Comparison of ENCODE assay signal across 8 cellular contexts in genomic region chr11:67429038-67429668, GRCh38. TPM values are rescaled to one million over a fixed set of nuclear protein-coding genes. Genes with fewer than 3 reads are reported as not detected.
DNase-seq lines count a peak whose midpoint lies in the region; TF ChIP-seq lines count a peak whose summit lies in the region.

No MANE protein-coding gene starts in this region.

- intact Hi-C loops in PC-9 (cut with micrococcal nuclease; ENCODE audit: unreplicated experiment), result no loop called here

- H3K4me2 ChIP-seq in PC-9, result peak overlapping the region; percentile 98

- peak overlapping the region; percentile 93 to 99 (median 98) for H3K27ac Mint-ChIP-seq in CD8-positive, alpha-beta memory T cell
- H3K27ac Mint-ChIP-seq in osteocyte (ENCODE audit: unreplicated experiment), result peak overlapping the region; percentile 88

- POLR2A ChIA-PET in CD8-positive, alpha-beta memory T cell (lab: Charles Lee), result interaction anchor here (0.5 to 3.6 kb wide), 12 partner anchors 9 to 144 kb away, joined by 3 to 39 read pairs (median 7); partner anchors contain the start of genes CABP4, PITPNM1, PPP1CA and PTPRCAP
- POLR2A ChIA-PET in PC-9 (lab: Charles Lee; ENCODE audit: unreplicated experiment), result interaction anchor here (0.6 kb wide), 1 partner anchor 44 kb away, joined by 3 read pairs; no protein-coding TSS in a partner anchor

- H3F3A ChIP-seq in PC-9 (ENCODE audit: insufficient read depth, low read depth), result peaks cover 31% of the 10 kb centered on the region; the same call in 1 of the 2 replicates

- BruUV-seq in PC-9 (replicated peaks; lab: Mats Ljungman, UMichigan), result no TSS peak

- H3K79me2 ChIP-seq in PC-9 (ENCODE audit: low read depth), result peaks cover 21% of the 10 kb centered on the region

- CTCF ChIA-PET in CD8-positive, alpha-beta memory T cell (lab: Charles Lee), result interaction anchor here (1.0 to 2.8 kb wide), 8 partner anchors 8 to 167 kb away, joined by 3 to 18 read pairs (median 4); partner anchors contain the start of genes PPP1CA, PTPRCAP and TBC1D10C
- CTCF ChIA-PET in PC-9 (lab: Charles Lee), result interaction anchor here (0.6 kb wide), 3 partner anchors 43 to 76 kb away, joined by 3 to 5 read pairs (median 5); no protein-coding TSS in a partner anchor

- H3K4me3 Mint-ChIP-seq in CD8-positive, alpha-beta memory T cell, result peak overlapping the region; percentile 94 to 100 (median 99)
- peak overlapping the region; percentile 90 for H3K4me3 Mint-ChIP-seq in osteocyte (ENCODE audit: unreplicated experiment)

- H3K36me3 ChIP-seq in CD8-positive, alpha-beta memory T cell (ENCODE audit: insufficient read depth, low read length), result peaks cover 14% of the 10 kb centered on the region
- H3K36me3 ChIP-seq in PC-9 (ENCODE audit: low read depth), result no peaks in the 10 kb centered on the region

- H3K4me1 Mint-ChIP-seq in CD8-positive, alpha-beta memory T cell, result peaks cover 33 to 69% (median 38%) of the 10 kb centered on the region in 3 donors
- H3K4me1 Mint-ChIP-seq in osteocyte (ENCODE audit: unreplicated experiment), result peaks cover 5% of the 10 kb centered on the region

- no peaks in the 10 kb centered on the region for H3K27me3 ChIP-seq in CD8-positive, alpha-beta memory T cell (ENCODE audit: insufficient read depth, low read length, poor library complexity, severe bottlenecking)
- H3K27me3 ChIP-seq in PC-9 (ENCODE audit: insufficient read depth, low read depth), result no peaks in the 10 kb centered on the region

- no peaks in the 10 kb centered on the region for H3K9me3 Mint-ChIP-seq in CD8-positive, alpha-beta memory T cell
- no peaks in the 10 kb centered on the region for H3K9me3 Mint-ChIP-seq in osteocyte (ENCODE audit: unreplicated experiment)

- peak overlapping the region; percentile 91 for H3K27ac ChIP-seq in CD8-positive, alpha-beta memory T cell (ENCODE audit: low read depth, low read length)
- no peak overlapping the region for H3K27ac ChIP-seq in PC-9

- no peaks in the 10 kb centered on the region; the same call in 1 of the 2 replicates for H4K20me1 ChIP-seq in PC-9 (ENCODE audit: insufficient read depth)

- DNase-seq in CD8-positive, alpha-beta memory T cell, result no peak
- DNase-seq in PC-9, result no peak
- DNase-seq in epithelial cell of proximal tubule (ENCODE audit: low read depth), result no peak
- DNase-seq in osteocyte (ENCODE audit: extremely low spot score, unreplicated experiment), result no peak
- no peak for DNase-seq in NCI-H1417 (lab: John Stamatoyannopoulos, UW)
- no peak for DNase-seq in SK-N-DZ (ENCODE audit: low spot score)
- no peak for DNase-seq in middle frontal gyrus (ENCODE audit: extremely low spot score, low spot score)
- no peak for DNase-seq in stimulated activated CD4-positive, alpha-beta T cell treated with anti-CD3 and anti-CD28 coated beads, Interleukin-2, amount 100 ng/mL, for 24 hours

- TF ChIP-seq CTCF in PC-9 (conservative IDR thresholded peaks at IDR 0.05), result no peak
- no peak for TF ChIP-seq CTCF in epithelial cell of proximal tubule (conservative IDR thresholded peaks at IDR 0.05; ENCODE audit: low read depth, low read length)
- TF ChIP-seq CTCF in osteocyte (IDR thresholded peaks at IDR 0.05), result no peak

- peaks cover 0 to 39% (median 2%) of the 10 kb centered on the region in 3 donors for H3K36me3 Mint-ChIP-seq in CD8-positive, alpha-beta memory T cell
- peaks cover 7% of the 10 kb centered on the region for H3K36me3 Mint-ChIP-seq in osteocyte (ENCODE audit: unreplicated experiment)

- H2AFZ ChIP-seq in PC-9, result peak overlapping the region; percentile 92

- peaks cover 0 to 6% of the 10 kb centered on the region in 2 donors for H3K27me3 Mint-ChIP-seq in CD8-positive, alpha-beta memory T cell
- H3K27me3 Mint-ChIP-seq in osteocyte (ENCODE audit: unreplicated experiment), result no peaks in the 10 kb centered on the region

- H3K4me3 ChIP-seq in CD8-positive, alpha-beta memory T cell (ENCODE audit: low read length), result peak overlapping the region; percentile 76
- H3K4me3 ChIP-seq in PC-9, result peak overlapping the region; percentile 95
- peak overlapping the region; percentile 100 for H3K4me3 ChIP-seq in epithelial cell of proximal tubule (ENCODE audit: low read depth, low read length)

- H3K4me1 ChIP-seq in CD8-positive, alpha-beta memory T cell (ENCODE audit: insufficient read depth, low read length), result peaks cover 47% of the 10 kb centered on the region
- peaks cover 24% of the 10 kb centered on the region for H3K4me1 ChIP-seq in PC-9 (replicated peaks; ENCODE audit: insufficient read depth)

- H3K9me2 ChIP-seq in PC-9 (ENCODE audit: insufficient read depth), result no peaks in the 10 kb centered on the region

- H3K9me3 ChIP-seq in CD8-positive, alpha-beta memory T cell (ENCODE audit: low read length), result no peaks in the 10 kb centered on the region
- no peaks in the 10 kb centered on the region for H3K9me3 ChIP-seq in PC-9 (ENCODE audit: insufficient read depth, low read depth)

RNA-seq across cellular contexts. Expression of gene RPS6KB2, which starts 0.9 kb away (rescaled TPM):
- total RNA-seq in CD8-positive, alpha-beta memory T cell, result 10 to 100 TPM; 86.0 to 88.4 TPM
- polyA plus RNA-seq in CD8-positive, alpha-beta memory T cell, result 54.0 TPM
- total RNA-seq in PC-9 (2021) (52.0 and 54.0 TPM in 2 replicates), epithelial cell of proximal tubule (64.1 and 72.9 TPM in 2 replicates), osteocyte (42.7 and 49.5 TPM in 2 replicates)
- polyA plus RNA-seq in SK-N-DZ (2014; cell fraction: cytosol; rRNA removed), result 116 and 124 TPM in 2 replicates
- 201 and 220 TPM in 2 replicates for polyA plus RNA-seq in SK-N-DZ (2014; cell fraction: nucleus; rRNA removed)

RNA-seq across cellular contexts. Expression of gene PTPRCAP, which starts 8.3 kb away (rescaled TPM):
- total RNA-seq in CD8-positive, alpha-beta memory T cell, result 100 to 1,000 TPM; 145 to 163 TPM
- 1,075 TPM for polyA plus RNA-seq in CD8-positive, alpha-beta memory T cell
- total RNA-seq in PC-9 (2021) (1.2 and 1.3 TPM in 2 replicates), epithelial cell of proximal tubule (1.5 and 3.6 TPM in 2 replicates), osteocyte (0.89 and 1.2 TPM in 2 replicates)
- polyA plus RNA-seq in SK-N-DZ (2014; cell fraction: cytosol; rRNA removed), result 1.8 TPM in 1 of 2 replicates, not detected in the other
- polyA plus RNA-seq in SK-N-DZ (2014; cell fraction: nucleus; rRNA removed), result 2.7 and 7.3 TPM in 2 replicates

RNA-seq across cellular contexts. Expression of gene CARNS1, which starts 13.7 kb away (rescaled TPM):
- total RNA-seq in CD8-positive, alpha-beta memory T cell, result 1 to 10 TPM; 2.0 to 2.7 TPM
- 1.8 TPM for polyA plus RNA-seq in CD8-positive, alpha-beta memory T cell
- total RNA-seq in PC-9 (2021) (0.15 and 0.35 TPM in 2 replicates), epithelial cell of proximal tubule (0.07 and 0.23 TPM in 2 replicates), osteocyte (0.24 and 0.27 TPM in 2 replicates)
- not detected in 2 replicates for polyA plus RNA-seq in SK-N-DZ (2014; cell fraction: cytosol; rRNA removed)
- not detected in 2 replicates for polyA plus RNA-seq in SK-N-DZ (2014; cell fraction: nucleus; rRNA removed)

RNA-seq across cellular contexts. Expression of gene CORO1B, which starts 14.1 kb away (rescaled TPM):
- 10 to 100 TPM; 90.3 to 92.8 TPM for total RNA-seq in CD8-positive, alpha-beta memory T cell
- polyA plus RNA-seq in CD8-positive, alpha-beta memory T cell, result 12.2 TPM
- total RNA-seq in PC-9 (2021), result 129 and 161 TPM in 2 replicates
- total RNA-seq in epithelial cell of proximal tubule, result 88.8 and 137 TPM in 2 replicates
- total RNA-seq in osteocyte, result 114 and 116 TPM in 2 replicates
- polyA plus RNA-seq in SK-N-DZ (2014; cell fraction: cytosol; rRNA removed), result 48.5 and 52.3 TPM in 2 replicates
- 71.9 and 84.5 TPM in 2 replicates for polyA plus RNA-seq in SK-N-DZ (2014; cell fraction: nucleus; rRNA removed)

RNA-seq across cellular contexts. Expression of gene GPR152, which starts 23.4 kb away (rescaled TPM):
- not detected for total RNA-seq in CD8-positive, alpha-beta memory T cell
- 0.87 TPM for polyA plus RNA-seq in CD8-positive, alpha-beta memory T cell
- total RNA-seq in PC-9 (2021) (not detected in 2 replicates), epithelial cell of proximal tubule (not detected in 2 replicates), osteocyte (not detected in 2 replicates)
- not detected in 2 replicates for polyA plus RNA-seq in SK-N-DZ (2014; cell fraction: cytosol; rRNA removed)
- polyA plus RNA-seq in SK-N-DZ (2014; cell fraction: nucleus; rRNA removed), result not detected in 2 replicates

Comparison
In these comparisons a context has a peak if more than half of its experiments do, and no peak if none do; other contexts are left out.
1. RNA of gene PTPRCAP, which starts 8.3 kb away (total RNA-seq): 145 to 163 TPM in CD8-positive, alpha-beta memory T cell; 1.5 to 3.6 TPM in epithelial cell of proximal tubule, 1.2 to 1.3 TPM in PC-9 and 0.89 to 1.2 TPM in osteocyte; every median in the first group is over 10 times any median in the second.
2. Peak in every context shown above with its lines, with median percentiles within 50 percentile points of each other: H3K4me3 ChIP-seq.